In the genomic region with DNA sequence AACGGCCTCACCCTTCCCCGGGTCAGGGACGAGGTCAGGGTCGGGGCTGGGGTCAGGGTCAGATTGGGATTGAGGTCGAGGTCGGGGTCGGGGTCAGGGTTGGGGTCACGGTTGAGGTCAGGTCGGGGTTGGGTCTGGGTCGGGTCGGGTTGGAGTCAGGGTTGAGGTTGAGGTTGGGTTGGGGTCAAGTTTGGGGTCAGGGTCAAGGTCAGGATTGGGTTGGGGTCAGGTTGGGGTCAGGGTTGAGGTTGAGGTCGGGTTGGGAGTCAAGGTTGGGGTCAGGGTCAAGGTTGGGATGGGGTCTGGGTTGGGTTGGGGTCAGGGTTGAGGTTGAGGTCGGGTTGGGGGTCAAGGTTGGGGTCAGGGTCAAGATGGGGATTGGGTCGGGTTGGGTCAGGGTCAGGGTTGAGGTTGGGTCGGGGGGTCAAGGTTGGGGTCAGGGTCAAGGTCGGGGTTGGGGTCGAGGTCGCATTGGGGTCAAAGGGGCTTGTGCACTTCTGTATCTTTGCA, we compare ENCODE assay signal across 3 cellular contexts.
TF ChIP-seq lines count a peak whose summit lies in the region.

No MANE protein-coding gene starts in this region.

TF ChIP-seq in IMR-90, 13 proteins besides CTCF, POLR2A, EP300 and RAD21:
- TF ChIP-seq SMC3 (IDR thresholded peaks at IDR 0.05; ENCODE audit: low read depth, low read length) (no peak), MAZ (IDR thresholded peaks at IDR 0.05; ENCODE audit: borderline replicate concordance, low read depth, low read length) (no peak), CHD1 (IDR thresholded peaks at IDR 0.05; ENCODE audit: low read depth, low read length) (no peak), RFX5 (IDR thresholded peaks at IDR 0.05; ENCODE audit: low read depth, low read length) (no peak), USF2 (IDR thresholded peaks at IDR 0.05; ENCODE audit: low read depth, low read length) (no peak), MAFK (IDR thresholded peaks at IDR 0.05; ENCODE audit: low read depth, low read length) (no peak), RCOR1 (IDR thresholded peaks at IDR 0.05; ENCODE audit: insufficient replicate concordance, low read length) (no peak), BHLHE40 (IDR thresholded peaks at IDR 0.05; ENCODE audit: low read depth, low read length) (no peak), FOS (IDR thresholded peaks at IDR 0.05; ENCODE audit: low read depth, low read length) (no peak), ELK1 (IDR thresholded peaks at IDR 0.05; ENCODE audit: borderline replicate concordance, low read depth, low read length) (no peak), MXI1 (IDR thresholded peaks at IDR 0.05; ENCODE audit: borderline replicate concordance, low read depth, low read length) (no peak), NFE2L2 (IDR thresholded peaks at IDR 0.05; ENCODE audit: low read depth, low read length) (no peak), CEBPB (IDR thresholded peaks at IDR 0.05; ENCODE audit: low read depth, low read length) (no peak)

TF ChIP-seq in H1, 55 proteins besides CTCF, POLR2A, EP300 and RAD21:
- TF ChIP-seq SIRT6 (IDR thresholded peaks at IDR 0.05; ENCODE audit: low read length) (no peak), ZNF274 (IDR thresholded peaks at IDR 0.05; ENCODE audit: borderline replicate concordance, extremely low read depth, low read length) (no peak), KDM1A (IDR thresholded peaks at IDR 0.05; ENCODE audit: borderline replicate concordance, low read length) (no peak), RXRA (IDR thresholded peaks at IDR 0.05; ENCODE audit: insufficient read depth, low read depth, low read length) (peak; percentile 69; the same call in 1 of the 2 replicates)
- TF ChIP-seq, protein P1, sequence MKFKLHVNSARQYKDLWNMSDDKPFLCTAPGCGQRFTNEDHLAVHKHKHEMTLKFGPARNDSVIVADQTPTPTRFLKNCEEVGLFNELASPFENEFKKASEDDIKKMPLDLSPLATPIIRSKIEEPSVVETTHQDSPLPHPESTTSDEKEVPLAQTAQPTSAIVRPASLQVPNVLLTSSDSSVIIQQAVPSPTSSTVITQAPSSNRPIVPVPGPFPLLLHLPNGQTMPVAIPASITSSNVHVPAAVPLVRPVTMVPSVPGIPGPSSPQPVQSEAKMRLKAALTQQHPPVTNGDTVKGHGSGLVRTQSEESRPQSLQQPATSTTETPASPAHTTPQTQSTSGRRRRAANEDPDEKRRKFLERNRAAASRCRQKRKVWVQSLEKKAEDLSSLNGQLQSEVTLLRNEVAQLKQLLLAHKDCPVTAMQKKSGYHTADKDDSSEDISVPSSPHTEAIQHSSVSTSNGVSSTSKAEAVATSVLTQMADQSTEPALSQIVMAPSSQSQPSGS (IDR thresholded peaks at IDR 0.05; ENCODE audit: low read length): no peak

TF ChIP-seq in WTC11, 78 proteins besides CTCF, POLR2A, EP300 and RAD21:
- TF ChIP-seq HMGA2 (CRISPR knock-in tag; IDR thresholded peaks at IDR 0.05): no peak
- no peak for TF ChIP-seq TEAD1 (CRISPR knock-in tag; IDR thresholded peaks at IDR 0.05)
- no peak for TF ChIP-seq GABPB1 (CRISPR knock-in tag; IDR thresholded peaks at IDR 0.05)
- TF ChIP-seq USF1 (CRISPR knock-in tag; IDR thresholded peaks at IDR 0.05): no peak
- TF ChIP-seq CREB1 (CRISPR knock-in tag; IDR thresholded peaks at IDR 0.05): no peak
- TF ChIP-seq, protein P2, sequence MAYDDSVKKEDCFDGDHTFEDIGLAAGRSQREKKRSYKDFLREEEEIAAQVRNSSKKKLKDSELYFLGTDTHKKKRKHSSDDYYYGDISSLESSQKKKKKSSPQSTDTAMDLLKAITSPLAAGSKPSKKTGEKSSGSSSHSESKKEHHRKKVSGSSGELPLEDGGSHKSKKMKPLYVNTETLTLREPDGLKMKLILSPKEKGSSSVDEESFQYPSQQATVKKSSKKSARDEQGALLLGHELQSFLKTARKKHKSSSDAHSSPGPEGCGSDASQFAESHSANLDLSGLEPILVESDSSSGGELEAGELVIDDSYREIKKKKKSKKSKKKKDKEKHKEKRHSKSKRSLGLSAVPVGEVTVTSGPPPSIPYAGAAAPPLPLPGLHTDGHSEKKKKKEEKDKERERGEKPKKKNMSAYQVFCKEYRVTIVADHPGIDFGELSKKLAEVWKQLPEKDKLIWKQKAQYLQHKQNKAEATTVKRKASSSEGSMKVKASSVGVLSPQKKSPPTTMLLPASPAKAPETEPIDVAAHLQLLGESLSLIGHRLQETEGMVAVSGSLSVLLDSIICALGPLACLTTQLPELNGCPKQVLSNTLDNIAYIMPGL (CRISPR knock-in tag; IDR thresholded peaks at IDR 0.05): no peak
- TF ChIP-seq, protein P3, sequence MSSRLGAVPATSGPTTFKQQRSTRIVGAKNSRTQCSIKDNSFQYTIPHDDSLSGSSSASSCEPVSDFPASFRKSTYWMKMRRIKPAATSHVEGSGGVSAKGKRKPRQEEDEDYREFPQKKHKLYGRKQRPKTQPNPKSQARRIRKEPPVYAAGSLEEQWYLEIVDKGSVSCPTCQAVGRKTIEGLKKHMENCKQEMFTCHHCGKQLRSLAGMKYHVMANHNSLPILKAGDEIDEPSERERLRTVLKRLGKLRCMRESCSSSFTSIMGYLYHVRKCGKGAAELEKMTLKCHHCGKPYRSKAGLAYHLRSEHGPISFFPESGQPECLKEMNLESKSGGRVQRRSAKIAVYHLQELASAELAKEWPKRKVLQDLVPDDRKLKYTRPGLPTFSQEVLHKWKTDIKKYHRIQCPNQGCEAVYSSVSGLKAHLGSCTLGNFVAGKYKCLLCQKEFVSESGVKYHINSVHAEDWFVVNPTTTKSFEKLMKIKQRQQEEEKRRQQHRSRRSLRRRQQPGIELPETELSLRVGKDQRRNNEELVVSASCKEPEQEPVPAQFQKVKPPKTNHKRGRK (CRISPR knock-in tag; IDR thresholded peaks at IDR 0.05; ENCODE audit: borderline replicate concordance): no peak
- TF ChIP-seq, protein P1 (CRISPR knock-in tag; IDR thresholded peaks at IDR 0.05; ENCODE audit: borderline replicate concordance, low read depth): no peak
- no peak for TF ChIP-seq ZNF423 (CRISPR knock-in tag; IDR thresholded peaks at IDR 0.05)
- TF ChIP-seq ZNF317 (CRISPR knock-in tag; IDR thresholded peaks at IDR 0.05; ENCODE audit: borderline replicate concordance, low read depth): no peak
- no peak for TF ChIP-seq FOXJ3 (CRISPR knock-in tag; IDR thresholded peaks at IDR 0.05; ENCODE audit: borderline replicate concordance)
- TF ChIP-seq ZNF232 (CRISPR knock-in tag; IDR thresholded peaks at IDR 0.05): no peak
- TF ChIP-seq, protein P4, sequence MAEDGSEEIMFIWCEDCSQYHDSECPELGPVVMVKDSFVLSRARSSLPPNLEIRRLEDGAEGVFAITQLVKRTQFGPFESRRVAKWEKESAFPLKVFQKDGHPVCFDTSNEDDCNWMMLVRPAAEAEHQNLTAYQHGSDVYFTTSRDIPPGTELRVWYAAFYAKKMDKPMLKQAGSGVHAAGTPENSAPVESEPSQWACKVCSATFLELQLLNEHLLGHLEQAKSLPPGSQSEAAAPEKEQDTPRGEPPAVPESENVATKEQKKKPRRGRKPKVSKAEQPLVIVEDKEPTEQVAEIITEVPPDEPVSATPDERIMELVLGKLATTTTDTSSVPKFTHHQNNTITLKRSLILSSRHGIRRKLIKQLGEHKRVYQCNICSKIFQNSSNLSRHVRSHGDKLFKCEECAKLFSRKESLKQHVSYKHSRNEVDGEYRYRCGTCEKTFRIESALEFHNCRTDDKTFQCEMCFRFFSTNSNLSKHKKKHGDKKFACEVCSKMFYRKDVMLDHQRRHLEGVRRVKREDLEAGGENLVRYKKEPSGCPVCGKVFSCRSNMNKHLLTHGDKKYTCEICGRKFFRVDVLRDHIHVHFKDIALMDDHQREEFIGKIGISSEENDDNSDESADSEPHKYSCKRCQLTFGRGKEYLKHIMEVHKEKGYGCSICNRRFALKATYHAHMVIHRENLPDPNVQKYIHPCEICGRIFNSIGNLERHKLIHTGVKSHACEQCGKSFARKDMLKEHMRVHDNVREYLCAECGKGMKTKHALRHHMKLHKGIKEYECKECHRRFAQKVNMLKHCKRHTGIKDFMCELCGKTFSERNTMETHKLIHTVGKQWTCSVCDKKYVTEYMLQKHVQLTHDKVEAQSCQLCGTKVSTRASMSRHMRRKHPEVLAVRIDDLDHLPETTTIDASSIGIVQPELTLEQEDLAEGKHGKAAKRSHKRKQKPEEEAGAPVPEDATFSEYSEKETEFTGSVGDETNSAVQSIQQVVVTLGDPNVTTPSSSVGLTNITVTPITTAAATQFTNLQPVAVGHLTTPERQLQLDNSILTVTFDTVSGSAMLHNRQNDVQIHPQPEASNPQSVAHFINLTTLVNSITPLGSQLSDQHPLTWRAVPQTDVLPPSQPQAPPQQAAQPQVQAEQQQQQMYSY (CRISPR knock-in tag; IDR thresholded peaks at IDR 0.05): no peak
- no peak for TF ChIP-seq ETV6 (CRISPR knock-in tag; IDR thresholded peaks at IDR 0.05)
- TF ChIP-seq RELA (CRISPR knock-in tag; IDR thresholded peaks at IDR 0.05; ENCODE audit: borderline replicate concordance): no peak
- no peak for TF ChIP-seq SMAD3 (CRISPR knock-in tag; IDR thresholded peaks at IDR 0.05; ENCODE audit: borderline replicate concordance)
- TF ChIP-seq NFYB (CRISPR knock-in tag; conservative IDR thresholded peaks at IDR 0.05; ENCODE audit: low read depth): no peak
- no peak for TF ChIP-seq MAX (CRISPR knock-in tag; IDR thresholded peaks at IDR 0.05)
